ENCODE assay signal across 1 cellular context in genomic region chr12:27771470-27772327, GRCh38.
TF ChIP-seq lines count a peak whose summit lies in the region.

No MANE protein-coding gene starts in this region.

TF ChIP-seq in HCT116, 20 proteins besides CTCF, POLR2A, EP300 and RAD21 (continued from another document):
- TF ChIP-seq ELF1 (IDR thresholded peaks at IDR 0.05; ENCODE audit: borderline replicate concordance, low read depth), result no peak
- TF ChIP-seq SRF (IDR thresholded peaks at IDR 0.05; ENCODE audit: low read depth), result no peak
- TF ChIP-seq CEBPB (IDR thresholded peaks at IDR 0.05; ENCODE audit: low read depth), result no peak
TF ChIP-seq in HCT116: peak in this region for 0.
